In the genomic region with DNA sequence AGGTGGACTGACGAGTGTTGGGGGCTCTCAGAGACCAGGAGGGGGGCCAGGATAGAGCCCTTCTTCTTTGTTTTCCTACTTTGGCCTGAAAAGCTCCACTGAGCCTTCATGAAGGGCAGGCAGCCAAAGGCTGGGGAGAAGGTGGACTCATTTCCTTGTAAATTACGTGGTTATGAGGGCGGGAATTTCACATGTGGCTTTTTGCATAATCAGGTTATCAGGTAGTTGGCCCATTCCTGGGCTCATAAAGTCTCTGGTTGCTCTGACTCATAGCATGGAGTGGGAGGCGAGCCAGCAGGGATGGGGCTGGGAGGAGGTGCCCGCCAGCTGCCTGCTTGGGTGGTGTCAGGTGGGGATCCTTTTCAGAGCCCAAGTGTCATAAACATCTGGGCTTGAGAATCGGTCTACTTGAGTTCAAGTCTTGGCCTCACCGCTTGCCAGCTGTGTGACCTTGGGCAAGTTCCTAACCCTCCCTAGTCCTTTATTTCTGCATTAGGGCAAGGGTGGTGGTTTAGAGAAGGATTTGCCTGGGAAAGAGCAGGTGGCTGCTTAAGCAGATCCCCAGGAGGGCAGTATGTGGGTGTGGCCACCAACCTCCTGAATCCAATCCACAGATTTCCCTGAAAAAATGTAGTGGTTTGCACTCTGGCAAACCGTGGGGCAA, we compare ENCODE assay signal across 8 cellular contexts. TPM values are rescaled to one million over a fixed set of nuclear protein-coding genes. Genes with fewer than 3 reads are reported as not detected.
A peak's percentile ranks its signal among the peaks of the same experiment; 100 is the strongest.
DNase-seq lines count a peak whose midpoint lies in the region; ATAC-seq, FAIRE-seq and TF ChIP-seq lines count a peak whose summit lies in the region.

No MANE protein-coding gene starts in this region.

- no peaks in the 10 kb centered on the region for H3K36me3 Mint-ChIP-seq in stimulated activated effector memory CD8-positive, alpha-beta T cell treated with anti-CD3 and anti-CD28 coated beads, Interleukin-12 subunit alpha, Interleukin-12 subunit beta, amount 100 ng/mL, for 72 hours

- peak; percentile 77 for FAIRE-seq in H54 (lab: Jason Lieb, UNC)

- H3K36me3 ChIP-seq in esophagus (ENCODE audit: control insufficient read depth in 2 of 2, insufficient read depth in 2 of 2, low read length in 1 of 2): no peaks in the 10 kb centered on the region

- no peak overlapping the region for H3K27ac Mint-ChIP-seq in stimulated activated effector memory CD8-positive, alpha-beta T cell treated with anti-CD3 and anti-CD28 coated beads, Interleukin-12 subunit alpha, Interleukin-12 subunit beta, amount 100 ng/mL, for 72 hours

- peak overlapping the region; percentile 55 to 89 for H3K27ac ChIP-seq in esophagus (ENCODE audit: low read depth in 2 of 2, low read length in 1 of 2)

- peaks cover 0 to 3% of the 10 kb centered on the region in 2 donors for H3K9me3 ChIP-seq in esophagus (ENCODE audit: control insufficient read depth in 2 of 2, insufficient read depth in 1 of 2, low read depth in 1 of 2, low read length in 1 of 2)

- no peak for TF ChIP-seq POLR2A in H54 (IDR thresholded peaks at IDR 0.05; ENCODE audit: low read depth, low read length)

- H3K27me3 ChIP-seq in esophagus (ENCODE audit: control insufficient read depth in 1 of 2, insufficient read depth in 2 of 2, low read length in 2 of 2): no peaks in the 10 kb centered on the region

- WGBS in esophagus, 2 donors: 40 to 42% methylated on average over 8 of the region's 8 CpGs

- no peak for TF ChIP-seq CTCF in retinal pigment epithelial cell (conservative IDR thresholded peaks at IDR 0.05; ENCODE audit: low read depth, low read length)

- DNase-seq in H54 (ENCODE audit: insufficient read length, low spot score) (peak; percentile 69), NCI-H526 treated with DMSO at 0.1 percent for 48 hours (lab: John Stamatoyannopoulos, UW) (peak; percentile 64), retinal pigment epithelial cell (ENCODE audit: low read depth) (peak; percentile 93), NCI-H774 (lab: John Stamatoyannopoulos, UW) (no peak)
- no peak for DNase-seq in stimulated activated effector memory CD8-positive, alpha-beta T cell treated with anti-CD3 and anti-CD28 coated beads, Interleukin-12 subunit alpha, Interleukin-12 subunit beta, amount 100 ng/mL, for 72 hours (ENCODE audit: low spot score in 2 of 2)
- no peak for DNase-seq in activated CD4-positive, CD25-positive, alpha-beta regulatory T cell (lab: John Stamatoyannopoulos, UW)

- peaks cover 0 to 14% of the 10 kb centered on the region in 2 donors for H3K4me1 ChIP-seq in esophagus (ENCODE audit: control insufficient read depth in 2 of 2, insufficient read depth in 2 of 2, low read length in 1 of 2)

- no peaks in the 10 kb centered on the region for H3K9me3 Mint-ChIP-seq in stimulated activated effector memory CD8-positive, alpha-beta T cell treated with anti-CD3 and anti-CD28 coated beads, Interleukin-12 subunit alpha, Interleukin-12 subunit beta, amount 100 ng/mL, for 72 hours

- H3K4me3 ChIP-seq in esophagus (ENCODE audit: low read depth in 1 of 2, low read length in 2 of 2): no peak overlapping the region
- no peak overlapping the region for H3K4me3 ChIP-seq in retinal pigment epithelial cell (ENCODE audit: low read length)

- H3K4me3 Mint-ChIP-seq in stimulated activated effector memory CD8-positive, alpha-beta T cell treated with anti-CD3 and anti-CD28 coated beads, Interleukin-12 subunit alpha, Interleukin-12 subunit beta, amount 100 ng/mL, for 72 hours: no peak overlapping the region

- peaks cover 15% of the 10 kb centered on the region for H3K4me1 Mint-ChIP-seq in stimulated activated effector memory CD8-positive, alpha-beta T cell treated with anti-CD3 and anti-CD28 coated beads, Interleukin-12 subunit alpha, Interleukin-12 subunit beta, amount 100 ng/mL, for 72 hours

- no peak for ATAC-seq in stimulated activated effector memory CD8-positive, alpha-beta T cell treated with anti-CD3 and anti-CD28 coated beads, Interleukin-12 subunit alpha, Interleukin-12 subunit beta, amount 100 ng/mL, for 72 hours
- no peak for ATAC-seq in HG02642 (IDR thresholded peaks at IDR 0.05; ENCODE audit: poor library complexity, unreplicated experiment)

RNA-seq across cellular contexts. Expression of a gene that starts 26.5 kb away (rescaled TPM):
- 1 to 10 TPM; 3.0 to 3.9 TPM for polyA plus RNA-seq in esophagus

Comparison
In these comparisons a context has a peak if more than half of its experiments do, and no peak if none do; other contexts are left out.
1. DNase-seq: peak in H54 (single experiment), NCI-H526 treated with DMSO at 0.1 percent for 48 hours (single experiment) and retinal pigment epithelial cell (single experiment); none in stimulated activated effector memory CD8-positive, alpha-beta T cell treated with anti-CD3 and anti-CD28 coated beads, Interleukin-12 subunit alpha, Interleukin-12 subunit beta, amount 100 ng/mL, for 72 hours (0 of 2), NCI-H774 (single experiment) and activated CD4-positive, CD25-positive, alpha-beta regulatory T cell (0 of 4).